Comparison of ENCODE assay signal across 21 cellular contexts in genomic region chr1:23869818-23870217, GRCh38. TPM values are rescaled to one million over a fixed set of nuclear protein-coding genes. Genes with fewer than 3 reads are reported as not detected.
"Had no signal": no experiment of that assay in that cellular context is flagged by ENCODE, and none has a peak within 500 bp of the region (broad histone marks: within the 10 kb centered on the region; RNA-seq: fewer than 3 reads in every experiment).

No MANE protein-coding gene starts in this region.

- H3K9me3 ChIP-seq: ascending aorta, gastroesophageal sphincter, heart left ventricle, left lung, thyroid gland had no signal

- H3K4me3 Mint-ChIP-seq: activated naive CD4-positive, alpha-beta T cell treated with anti-CD3 and anti-CD28 coated beads, Interleukin-2, amount 50 U/mL, for 24 hours; nephron progenitor cell had no signal

- H3K27ac ChIP-seq: gastroesophageal sphincter, thyroid gland had no signal

- H3K27me3 Mint-ChIP-seq: activated naive CD4-positive, alpha-beta T cell treated with anti-CD3 and anti-CD28 coated beads, Interleukin-2, amount 50 U/mL, for 24 hours had no signal

- H3K27me3 ChIP-seq: ascending aorta, left lung, thyroid gland had no signal

- H3K4me3 ChIP-seq: left lung, thyroid gland had no signal

- H3K27ac Mint-ChIP-seq: activated naive CD4-positive, alpha-beta T cell treated with anti-CD3 and anti-CD28 coated beads, Interleukin-2, amount 50 U/mL, for 24 hours; nephron progenitor cell had no signal

- H3K9me3 Mint-ChIP-seq: activated naive CD4-positive, alpha-beta T cell treated with anti-CD3 and anti-CD28 coated beads, Interleukin-2, amount 50 U/mL, for 24 hours had no signal

- ATAC-seq: activated CD4-positive, CD25-positive, alpha-beta regulatory T cell treated with anti-CD3 and anti-CD28 coated beads, Interleukin-2, amount 50 U/mL, for 24 hours; esophagus mucosa; gastroesophageal sphincter; heart left ventricle had no signal

- DNase-seq: activated CD8-positive, alpha-beta memory T cell treated with anti-CD3 and anti-CD28 coated beads for 24 hours; activated CD8-positive, alpha-beta memory T cell treated with anti-CD3 and anti-CD28 coated beads, Interleukin-2, amount 50 U/mL, for 48 hours; activated gamma-delta T cell; cortex of kidney; effector CD4-positive, alpha-beta T cell; heart left ventricle; kidney; midbrain; nephron progenitor cell; retina; stimulated activated naive CD4-positive, alpha-beta T cell treated with Interleukin-2 at 50 U/mL for 16 hours; T1000; thyroid gland had no signal

- H3K36me3 Mint-ChIP-seq: activated naive CD4-positive, alpha-beta T cell treated with anti-CD3 and anti-CD28 coated beads, Interleukin-2, amount 50 U/mL, for 24 hours had no signal

- FAIRE-seq: kidney had no signal

RNA-seq across cellular contexts. Expression of gene CNR2, which starts 43.3 kb away (rescaled TPM):
- total RNA-seq: ascending aorta, gastroesophageal sphincter, lung microvascular endothelial cell, ureter had no signal
